ENCODE assay signal across 8 cellular contexts in genomic region chr7:29408841-29409243, GRCh38.
DNase-seq lines count a peak whose midpoint lies in the region; ATAC-seq lines count a peak whose summit lies in the region.

No MANE protein-coding gene starts in this region.

- H3K9me3 Mint-ChIP-seq in effector memory CD8-positive, alpha-beta T cell: no peaks in the 10 kb centered on the region
- H3K9me3 Mint-ChIP-seq in stimulated activated memory B cell treated with anti-CD40 and anti-IgM and Interleukin-4, amounts not matched to agents 10 μg/mL and 1 μg/mL and 100 μg/mL, for 72 hours: no peaks in the 10 kb centered on the region

- no peak overlapping the region for H3K4me2 ChIP-seq in mesenchymal stem cell (ENCODE audit: low read length, poor library complexity, severe bottlenecking)

- H3K4me1 Mint-ChIP-seq in effector memory CD8-positive, alpha-beta T cell (ENCODE audit: low read depth in 2 of 2): no peaks in the 10 kb centered on the region
- no peaks in the 10 kb centered on the region for H3K4me1 Mint-ChIP-seq in stimulated activated memory B cell treated with anti-CD40 and anti-IgM and Interleukin-4, amounts not matched to agents 10 μg/mL and 1 μg/mL and 100 μg/mL, for 72 hours

- no peak overlapping the region for H2BK5ac ChIP-seq in mesenchymal stem cell (ENCODE audit: low read depth, low read length, poor library complexity, severe bottlenecking)

- H2BK12ac ChIP-seq in mesenchymal stem cell (ENCODE audit: low read length in 2 of 2): no peak overlapping the region

- no peak overlapping the region for H2BK15ac ChIP-seq in mesenchymal stem cell (ENCODE audit: low read depth, poor library complexity, severe bottlenecking)

- 13% methylated on average over 4 of the region's 7 CpGs for WGBS in mesenchymal stem cell

- no peak overlapping the region for H3K27ac ChIP-seq in mesenchymal stem cell (ENCODE audit: low read length, poor library complexity, severe bottlenecking)

- no peak overlapping the region for H3K4ac ChIP-seq in mesenchymal stem cell (ENCODE audit: low read depth in 1 of 2, low read length in 2 of 2)

- no peaks in the 10 kb centered on the region for H3K27me3 Mint-ChIP-seq in effector memory CD8-positive, alpha-beta T cell
- H3K27me3 Mint-ChIP-seq in stimulated activated memory B cell treated with anti-CD40 and anti-IgM and Interleukin-4, amounts not matched to agents 10 μg/mL and 1 μg/mL and 100 μg/mL, for 72 hours: peaks cover 16% of the 10 kb centered on the region

- no peak overlapping the region for H3K14ac ChIP-seq in mesenchymal stem cell (ENCODE audit: low read length in 2 of 2)

- no peak overlapping the region for H4K91ac ChIP-seq in mesenchymal stem cell (ENCODE audit: low read length)

- no peaks in the 10 kb centered on the region for H3K4me1 ChIP-seq in mesenchymal stem cell (ENCODE audit: control insufficient read depth, insufficient read depth, low read depth, low read length)

- peak; percentile 54 for ATAC-seq in HG02973 (IDR thresholded peaks at IDR 0.05; ENCODE audit: unreplicated experiment)
- peak; percentile 68 for ATAC-seq in effector memory CD8-positive, alpha-beta T cell (replicated peaks)
- ATAC-seq in stimulated activated memory B cell treated with anti-CD40 and anti-IgM and Interleukin-4, amounts not matched to agents 10 μg/mL and 1 μg/mL and 100 μg/mL, for 72 hours: no peak

- H3K9ac ChIP-seq in mesenchymal stem cell (ENCODE audit: low read length): no peak overlapping the region

- no peak overlapping the region for H3K18ac ChIP-seq in mesenchymal stem cell (ENCODE audit: low read depth in 1 of 2, low read length in 2 of 2)

- H3K27ac Mint-ChIP-seq in effector memory CD8-positive, alpha-beta T cell: no peak overlapping the region
- H3K27ac Mint-ChIP-seq in stimulated activated memory B cell treated with anti-CD40 and anti-IgM and Interleukin-4, amounts not matched to agents 10 μg/mL and 1 μg/mL and 100 μg/mL, for 72 hours: no peak overlapping the region

- no peaks in the 10 kb centered on the region for H3K9me3 ChIP-seq in mesenchymal stem cell (ENCODE audit: control insufficient read depth, low read length)

- H3K23ac ChIP-seq in mesenchymal stem cell (ENCODE audit: low read length in 2 of 2): no peak overlapping the region

- no peaks in the 10 kb centered on the region for H3K79me1 ChIP-seq in mesenchymal stem cell (replicated peaks; ENCODE audit: low read length, poor library complexity, severe bottlenecking)

- DNase-seq in ELF-1 (ENCODE audit: low read depth, low spot score): peak; percentile 62
- peak; percentile 64 for DNase-seq in NCI-H226
- peak; percentile 59 for DNase-seq in activated CD4-positive, alpha-beta T cell treated with anti-CD3 and anti-CD28 coated beads for 48 hours
- DNase-seq in effector memory CD8-positive, alpha-beta T cell: peak; percentile 63 to 76 (median 68)
- DNase-seq in mesenchymal stem cell: peak; percentile 76
- DNase-seq in stromal cell of bone marrow (ENCODE audit: low read depth): peak; percentile 69

- H3K36me3 ChIP-seq in mesenchymal stem cell (ENCODE audit: control insufficient read depth in 1 of 2, insufficient read depth in 2 of 2, low read depth in 1 of 2, low read length in 2 of 2): no peaks in the 10 kb centered on the region

- H3K36me3 Mint-ChIP-seq in effector memory CD8-positive, alpha-beta T cell (ENCODE audit: insufficient read depth): peaks cover 9% of the 10 kb centered on the region
- H3K36me3 Mint-ChIP-seq in stimulated activated memory B cell treated with anti-CD40 and anti-IgM and Interleukin-4, amounts not matched to agents 10 μg/mL and 1 μg/mL and 100 μg/mL, for 72 hours: no peaks in the 10 kb centered on the region

- no peak overlapping the region for H2AK5ac ChIP-seq in mesenchymal stem cell (ENCODE audit: low read length, severe bottlenecking)

- no peak overlapping the region for H3K4me3 Mint-ChIP-seq in effector memory CD8-positive, alpha-beta T cell
- H3K4me3 Mint-ChIP-seq in stimulated activated memory B cell treated with anti-CD40 and anti-IgM and Interleukin-4, amounts not matched to agents 10 μg/mL and 1 μg/mL and 100 μg/mL, for 72 hours: no peak overlapping the region

- no peak overlapping the region for H2AFZ ChIP-seq in mesenchymal stem cell (ENCODE audit: low read depth, low read length)

- no peak overlapping the region for H4K8ac ChIP-seq in mesenchymal stem cell (ENCODE audit: low read length)

- no peak overlapping the region for H2BK120ac ChIP-seq in mesenchymal stem cell (ENCODE audit: low read depth, low read length)

- H3K27me3 ChIP-seq in mesenchymal stem cell (ENCODE audit: control insufficient read depth in 1 of 2, insufficient read depth in 1 of 2, low read length in 2 of 2): peaks cover 19 to 27% of the 10 kb centered on the region in 2 experiments

- H3K4me3 ChIP-seq in mesenchymal stem cell (ENCODE audit: insufficient read depth in 1 of 2, low read depth in 1 of 2, low read length in 2 of 2): no peak overlapping the region
